Comparison of ENCODE assay signal across 1 cellular context in genomic region chr1:181089017-181089776, GRCh38.
TF ChIP-seq lines count a peak whose summit lies in the region.

No MANE protein-coding gene starts in this region.

TF ChIP-seq in HCT116, 20 proteins besides CTCF, POLR2A, EP300 and RAD21 (continued from another document):
- TF ChIP-seq REST (IDR thresholded peaks at IDR 0.05; ENCODE audit: low read depth), result no peak
- TF ChIP-seq SP1 (IDR thresholded peaks at IDR 0.05; ENCODE audit: low read depth), result no peak
- TF ChIP-seq EZH2 (IDR thresholded peaks at IDR 0.05), result no peak
- TF ChIP-seq TCF7L2 (IDR thresholded peaks at IDR 0.05; ENCODE audit: borderline replicate concordance, extremely low read depth, insufficient read depth, insufficient read length), result no peak
- TF ChIP-seq SIN3A (IDR thresholded peaks at IDR 0.05; ENCODE audit: low read depth), result no peak
- no peak for TF ChIP-seq FOSL1 (IDR thresholded peaks at IDR 0.05; ENCODE audit: low read depth)
- TF ChIP-seq MAX (IDR thresholded peaks at IDR 0.05), result no peak
- TF ChIP-seq EGR1 (IDR thresholded peaks at IDR 0.05; ENCODE audit: low read depth), result no peak
